In the genomic region with DNA sequence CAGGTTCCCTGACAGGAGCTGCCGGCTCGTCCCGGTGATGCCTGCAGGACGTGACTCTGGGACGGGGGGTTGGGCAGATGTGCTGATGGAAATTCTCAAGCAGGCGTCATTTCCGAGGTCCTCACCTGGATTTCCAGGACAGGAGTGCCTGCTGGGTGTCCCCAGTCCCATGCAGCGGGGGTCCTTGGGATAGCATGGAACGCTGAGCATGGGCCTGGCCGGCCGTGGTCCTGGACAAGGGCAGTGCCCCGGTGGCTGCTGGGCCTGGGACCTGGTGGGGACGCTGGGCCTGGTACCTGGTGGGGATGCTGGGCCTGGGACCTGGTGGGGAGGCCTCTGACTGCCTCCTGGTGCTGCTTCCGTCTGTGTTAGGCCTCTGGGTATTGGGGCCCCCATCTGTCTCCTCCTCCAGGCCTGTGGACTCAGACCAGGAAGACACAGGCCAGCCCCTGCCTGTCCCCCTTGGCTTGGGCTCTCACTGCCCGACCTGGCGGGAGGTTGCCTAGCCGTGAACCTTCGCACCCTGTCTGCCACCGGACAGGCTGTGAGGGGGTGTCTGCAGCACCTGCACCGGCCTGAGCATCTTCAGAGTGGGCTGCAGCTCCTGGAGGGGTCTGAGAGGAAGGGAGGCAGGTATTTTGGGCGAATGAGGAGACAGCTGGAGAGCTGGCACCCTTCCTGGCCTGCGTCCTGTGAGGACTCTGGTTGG, we compare ENCODE assay signal across 19 cellular contexts. TPM values are rescaled to one million over a fixed set of nuclear protein-coding genes. Genes with fewer than 3 reads are reported as not detected.
A peak's percentile ranks its signal among the peaks of the same experiment; 100 is the strongest.
DNase-seq lines count a peak whose midpoint lies in the region; ATAC-seq and TF ChIP-seq lines count a peak whose summit lies in the region.
"Had no signal": no experiment of that assay in that cellular context is flagged by ENCODE, and none has a peak within 500 bp of the region (broad histone marks: within the 10 kb centered on the region; RNA-seq: fewer than 3 reads in every experiment).

No MANE protein-coding gene starts in this region.

- peak overlapping the region; percentile 23 for H3K4me3 ChIP-seq in neural cell (ENCODE audit: low read length)
- H3K4me3 ChIP-seq in mesenchymal stem cell (ENCODE audit: insufficient read depth in 1 of 2, low read depth in 1 of 2, low read length in 2 of 2), result no peak overlapping the region
- no peak overlapping the region for H3K4me3 ChIP-seq in left ventricle myocardium inferior
- H3K4me3 ChIP-seq: BLaER1, GM23338 had no signal

- H4K8ac ChIP-seq in mesenchymal stem cell (ENCODE audit: low read length), result no peak overlapping the region

- H3K27me3 ChIP-seq in neural cell (ENCODE audit: insufficient read depth, low read depth, low read length) (no peaks in the 10 kb centered on the region), mesenchymal stem cell (ENCODE audit: control insufficient read depth in 1 of 2, insufficient read depth in 1 of 2, low read length in 2 of 2) (no peaks in the 10 kb centered on the region), left ventricle myocardium inferior (ENCODE audit: low read depth) (no peaks in the 10 kb centered on the region)
- H3K27me3 ChIP-seq: BLaER1 had no signal

- H3K4me1 ChIP-seq in mesenchymal stem cell (ENCODE audit: control insufficient read depth, insufficient read depth, low read depth, low read length) (peaks cover 2% of the 10 kb centered on the region), left ventricle myocardium inferior (peaks cover 5% of the 10 kb centered on the region)

- no peak overlapping the region for H3K18ac ChIP-seq in mesenchymal stem cell (ENCODE audit: low read depth in 1 of 2, low read length in 2 of 2)

- H3K14ac ChIP-seq in mesenchymal stem cell (ENCODE audit: low read length in 2 of 2), result no peak overlapping the region

- no peak overlapping the region for H4K91ac ChIP-seq in mesenchymal stem cell (ENCODE audit: low read length)

- no peak for TF ChIP-seq CTCF in chondrocyte (IDR thresholded peaks at IDR 0.05)
- TF ChIP-seq CTCF in neural cell (IDR thresholded peaks at IDR 0.05; ENCODE audit: poor library complexity, severe bottlenecking), result no peak
- no peak for TF ChIP-seq CTCF in left ventricle myocardium inferior (IDR thresholded peaks at IDR 0.05; ENCODE audit: borderline replicate concordance)

- peaks cover 58% of the 10 kb centered on the region for H3K79me1 ChIP-seq in mesenchymal stem cell (replicated peaks; ENCODE audit: low read length, poor library complexity, severe bottlenecking)

- peaks cover 7% of the 10 kb centered on the region for H3K4me1 Mint-ChIP-seq in chondrocyte (ENCODE audit: low read depth)

- H3K9ac ChIP-seq in neural cell (ENCODE audit: low read length) (peak overlapping the region; percentile 43), mesenchymal stem cell (ENCODE audit: low read length) (no peak overlapping the region)
- H3K9ac ChIP-seq: BLaER1 had no signal

- peak overlapping the region in 1 of 2 experiments; percentile 12 for H2BK12ac ChIP-seq in mesenchymal stem cell (ENCODE audit: low read length in 2 of 2)

- no peak overlapping the region for H3K27ac Mint-ChIP-seq in chondrocyte (ENCODE audit: unreplicated experiment)
- H3K27ac Mint-ChIP-seq: CD4-positive, CD25-positive, alpha-beta regulatory T cell; CD8-positive, alpha-beta T cell had no signal

- TF ChIP-seq RAD21 in neural cell (conservative IDR thresholded peaks at IDR 0.05), result no peak

- no peaks in the 10 kb centered on the region for H4K20me1 ChIP-seq in neural cell (ENCODE audit: insufficient read depth)
- H4K20me1 ChIP-seq: BLaER1 had no signal

- no peaks in the 10 kb centered on the region for H3K9me3 ChIP-seq in neural cell (ENCODE audit: low read length)
- no peaks in the 10 kb centered on the region for H3K9me3 ChIP-seq in mesenchymal stem cell (ENCODE audit: control insufficient read depth, low read length)
- no peaks in the 10 kb centered on the region for H3K9me3 ChIP-seq in left ventricle myocardium inferior (replicated peaks)
- H3K9me3 ChIP-seq: BLaER1 had no signal

- no peak overlapping the region for H3K4ac ChIP-seq in mesenchymal stem cell (ENCODE audit: low read depth in 1 of 2, low read length in 2 of 2)

- H3K79me2 ChIP-seq in neural cell (replicated peaks; ENCODE audit: insufficient read depth, low read length), result no peaks in the 10 kb centered on the region

- H2AK5ac ChIP-seq in mesenchymal stem cell (ENCODE audit: low read length, severe bottlenecking), result no peak overlapping the region

- H3K4me3 Mint-ChIP-seq in chondrocyte (ENCODE audit: unreplicated experiment), result no peak overlapping the region
- H3K4me3 Mint-ChIP-seq: CD8-positive, alpha-beta T cell had no signal

- H2BK15ac ChIP-seq in mesenchymal stem cell (ENCODE audit: low read depth, poor library complexity, severe bottlenecking), result no peak overlapping the region

- no peak for TF ChIP-seq EP300 in neural cell (conservative IDR thresholded peaks at IDR 0.05; ENCODE audit: poor library complexity, severe bottlenecking)

- H3K36me3 Mint-ChIP-seq in chondrocyte (ENCODE audit: low read depth), result peaks cover 21% of the 10 kb centered on the region

- H3K27ac ChIP-seq in angular gyrus (ENCODE audit: low read depth, low read length), result peak overlapping the region; percentile 75
- H3K27ac ChIP-seq in neural cell (ENCODE audit: low read length), result peak overlapping the region; percentile 26
- peak overlapping the region; percentile 57 for H3K27ac ChIP-seq in temporal lobe (ENCODE audit: low read depth, low read length)
- H3K27ac ChIP-seq in mesenchymal stem cell (ENCODE audit: low read length, poor library complexity, severe bottlenecking), result no peak overlapping the region
- H3K27ac ChIP-seq in left ventricle myocardium inferior (replicated peaks), result no peak overlapping the region
- H3K27ac ChIP-seq: BLaER1, C4-2B had no signal

- ATAC-seq in HG03039 (IDR thresholded peaks at IDR 0.05; ENCODE audit: unreplicated experiment), result no peak
- ATAC-seq: CD8-positive, alpha-beta T cell had no signal

- no peak overlapping the region for H2BK5ac ChIP-seq in mesenchymal stem cell (ENCODE audit: low read depth, low read length, poor library complexity, severe bottlenecking)

- H2BK120ac ChIP-seq in mesenchymal stem cell (ENCODE audit: low read depth, low read length), result no peak overlapping the region

- H2AFZ ChIP-seq in neural cell (ENCODE audit: low read depth, low read length) (no peak overlapping the region), mesenchymal stem cell (ENCODE audit: low read depth, low read length) (no peak overlapping the region)
- H2AFZ ChIP-seq: GM23338 had no signal

- DNase-seq in chondrocyte (ENCODE audit: low spot score) (peak; percentile 67), mesenchymal stem cell (no peak), left ventricle myocardium inferior (no peak), DMS79 treated with DMSO at 0.1 percent for 48 hours (lab: John Stamatoyannopoulos, UW) (no peak)
- DNase-seq: CD4-positive, CD25-positive, alpha-beta regulatory T cell; CD8-positive, alpha-beta T cell; DMS 273 treated with DMSO at 0.1 percent for 48 hours; DMS79; GF-D8 had no signal

- WGBS in mesenchymal stem cell, result 96% methylated on average over 22 of the region's 22 CpGs

- H3K36me3 ChIP-seq in neural cell (ENCODE audit: insufficient read depth, low read length), result no peaks in the 10 kb centered on the region
- peaks cover 76 to 83% of the 10 kb centered on the region in 2 experiments for H3K36me3 ChIP-seq in mesenchymal stem cell (ENCODE audit: control insufficient read depth in 1 of 2, insufficient read depth in 2 of 2, low read depth in 1 of 2, low read length in 2 of 2)
- peaks cover 71% of the 10 kb centered on the region for H3K36me3 ChIP-seq in left ventricle myocardium inferior

- intact Hi-C loops in left ventricle myocardium inferior (cut with micrococcal nuclease), result no loop called here

- H3K4me2 ChIP-seq in neural cell (ENCODE audit: low read length), result no peak overlapping the region
- no peak overlapping the region for H3K4me2 ChIP-seq in mesenchymal stem cell (ENCODE audit: low read length, poor library complexity, severe bottlenecking)
- H3K4me2 ChIP-seq: BLaER1, GM23338 had no signal

- H3K27me3 Mint-ChIP-seq in chondrocyte (ENCODE audit: low read depth), result no peaks in the 10 kb centered on the region
- H3K27me3 Mint-ChIP-seq: CD4-positive, CD25-positive, alpha-beta regulatory T cell had no signal

- H3K23ac ChIP-seq in mesenchymal stem cell (ENCODE audit: low read length in 2 of 2), result no peak overlapping the region

- H3K9me2 ChIP-seq in neural cell (ENCODE audit: insufficient read depth, low read length), result no peaks in the 10 kb centered on the region

- no peaks in the 10 kb centered on the region for H3K9me3 Mint-ChIP-seq in chondrocyte (ENCODE audit: low read depth)
- H3K9me3 Mint-ChIP-seq: CD4-positive, CD25-positive, alpha-beta regulatory T cell; CD8-positive, alpha-beta T cell; GM23338; H9 had no signal

- no peaks in the 10 kb centered on the region for H3F3A ChIP-seq in neural cell (ENCODE audit: insufficient read depth, low read length, poor library complexity, severe bottlenecking)

TF ChIP-seq in neural cell, 6 proteins besides CTCF, POLR2A, EP300 and RAD21 (continues in another document):
- TF ChIP-seq EZH2 (IDR thresholded peaks at IDR 0.05; ENCODE audit: borderline replicate concordance, insufficient read depth, low read length, poor library complexity, severe bottlenecking), result no peak

RNA-seq across cellular contexts. Expression of a gene that starts 6.2 kb away (rescaled TPM):
- 20.4 to 45.3 TPM (median 21.9 TPM) in 3 replicates for total RNA-seq in chondrocyte
- 29.2 and 31.9 TPM in 2 replicates for polyA plus RNA-seq in neural cell
- polyA minus RNA-seq in neural cell, result 10.7 and 17.8 TPM in 2 replicates
- 10.6 TPM for total RNA-seq in temporal lobe
- polyA plus RNA-seq in mesenchymal stem cell (2013, experiment 1 of 2), result 9.2 TPM
- 9.3 TPM for polyA plus RNA-seq in mesenchymal stem cell (2013, experiment 2 of 2)
- 9.6 TPM for total RNA-seq in left ventricle myocardium inferior

RNA-seq across cellular contexts. Expression of a gene that starts 11.1 kb away (rescaled TPM):
- total RNA-seq in chondrocyte (7.8 to 15.0 TPM (median 7.8 TPM) in 3 replicates), temporal lobe (102 TPM), left ventricle myocardium inferior (4.6 TPM)
- polyA plus RNA-seq in neural cell, result 268 and 322 TPM in 2 replicates
- polyA minus RNA-seq in neural cell, result 161 and 172 TPM in 2 replicates
- 11.7 TPM for polyA plus RNA-seq in mesenchymal stem cell (2013, experiment 1 of 2)
- 12.0 TPM for polyA plus RNA-seq in mesenchymal stem cell (2013, experiment 2 of 2)

RNA-seq across cellular contexts. Expression of a gene that starts 32.2 kb away (rescaled TPM):
- 0.79 to 0.99 TPM in 2 of 3 replicates, not detected in the other for total RNA-seq in chondrocyte
- polyA plus RNA-seq in neural cell, result 9.4 TPM in 1 of 2 replicates, not detected in the other
- polyA minus RNA-seq in neural cell, result not detected in 2 replicates
- total RNA-seq in temporal lobe, result 0.49 TPM
- polyA plus RNA-seq in mesenchymal stem cell (2013, experiment 1 of 2), result 23.7 TPM
- 23.9 TPM for polyA plus RNA-seq in mesenchymal stem cell (2013, experiment 2 of 2)
- total RNA-seq in left ventricle myocardium inferior, result 0.27 TPM
- total RNA-seq: A673; CD4-positive, CD25-positive, alpha-beta regulatory T cell; G401; H9 had no signal
- polyA plus RNA-seq: CD4-positive, CD25-positive, alpha-beta regulatory T cell; GM23338 had no signal

RNA-seq across cellular contexts. Expression of a gene that starts 37.4 kb away (rescaled TPM):
- total RNA-seq in chondrocyte, result 7.8 to 8.5 TPM (median 7.9 TPM) in 3 replicates
- 13.7 and 14.1 TPM in 2 replicates for polyA plus RNA-seq in neural cell
- polyA minus RNA-seq in neural cell, result 16.0 and 17.8 TPM in 2 replicates
- total RNA-seq in temporal lobe, result 5.4 TPM
- polyA plus RNA-seq in mesenchymal stem cell (2013, experiment 1 of 2), result 6.6 TPM
- 6.7 TPM for polyA plus RNA-seq in mesenchymal stem cell (2013, experiment 2 of 2)
- total RNA-seq in left ventricle myocardium inferior, result 5.3 TPM

RNA-seq across cellular contexts. Expression of a gene that starts 43.5 kb away (rescaled TPM):
- total RNA-seq in chondrocyte (37.8 to 47.4 TPM (median 39.8 TPM) in 3 replicates), temporal lobe (18.7 TPM), left ventricle myocardium inferior (37.1 TPM)
- 70.9 and 78.0 TPM in 2 replicates for polyA plus RNA-seq in neural cell
- 24.1 and 24.7 TPM in 2 replicates for polyA minus RNA-seq in neural cell
- polyA plus RNA-seq in mesenchymal stem cell (2013, experiment 1 of 2), result 13.5 TPM
- 14.0 TPM for polyA plus RNA-seq in mesenchymal stem cell (2013, experiment 2 of 2)

Comparison
In these comparisons a context has a peak if more than half of its experiments do, and no peak if none do; other contexts are left out.
1. H3K27ac ChIP-seq: peak in angular gyrus (single experiment), neural cell (single experiment) and temporal lobe (single experiment); none in mesenchymal stem cell (single experiment) and left ventricle myocardium inferior (single experiment).